In genomic region chr16:81189100-81189664, GRCh38 we compare ENCODE assay signal across 14 cellular contexts. TPM values are rescaled to one million over a fixed set of nuclear protein-coding genes. Genes with fewer than 3 reads are reported as not detected.
DNase-seq lines count a peak whose midpoint lies in the region; ATAC-seq and TF ChIP-seq lines count a peak whose summit lies in the region.
"Had no signal": no experiment of that assay in that cellular context is flagged by ENCODE, and none has a peak within 500 bp of the region (broad histone marks: within the 10 kb centered on the region; RNA-seq: fewer than 3 reads in every experiment).

No MANE protein-coding gene starts in this region.

- H3K4me3 Mint-ChIP-seq in neural progenitor cell: no peak overlapping the region
- H3K4me3 Mint-ChIP-seq: B cell; naive thymus-derived CD8-positive, alpha-beta T cell; T-helper 1 cell treated with Interleukin-12 subunit alpha and Interleukin-12 subunit beta and Interleukin-4 antibody, amounts not matched to agents 30 μg/mL and 1 μg/mL, for 36 hours had no signal

- H3K4me1 Mint-ChIP-seq in neural progenitor cell: peaks cover 15% of the 10 kb centered on the region
- H3K4me1 Mint-ChIP-seq: B cell; naive thymus-derived CD8-positive, alpha-beta T cell had no signal

- no peaks in the 10 kb centered on the region for H3F3A ChIP-seq in neural progenitor cell (ENCODE audit: low read depth)

- DNase-seq in adipocyte (ENCODE audit: low read depth) (peak; percentile 18), Right ventricle myocardium superior (peak; percentile 94), omental fat pad (ENCODE audit: low spot score) (peak; percentile 40), neural progenitor cell (ENCODE audit: low spot score) (no peak), NCI-H1694 treated with DMSO at 0.1 percent for 48 hours (lab: John Stamatoyannopoulos, UW) (no peak), activated gamma-delta T cell (lab: John Stamatoyannopoulos, UW) (no peak)
- DNase-seq: activated T-cell treated with anti-CD3 and anti-CD28 coated beads, Interleukin-2, amount 50 U/mL, for 1 hour; naive thymus-derived CD8-positive, alpha-beta T cell had no signal

- H3K9ac ChIP-seq in adipocyte (ENCODE audit: low read length) (peak overlapping the region; percentile 78), neural progenitor cell (no peak overlapping the region)

- intact Hi-C loops in Right ventricle myocardium superior (cut with DNase I): no loop called here

- ATAC-seq in Right ventricle myocardium superior (ENCODE audit: poor library complexity) (peak; percentile 94), omental fat pad (ENCODE audit: low FRiP score) (peak; percentile 91), HG03439 (IDR thresholded peaks at IDR 0.05; ENCODE audit: unreplicated experiment) (no peak)
- ATAC-seq: GM12878; naive thymus-derived CD8-positive, alpha-beta T cell had no signal

- H3K36me3 Mint-ChIP-seq in neural progenitor cell: no peaks in the 10 kb centered on the region
- H3K36me3 Mint-ChIP-seq: naive thymus-derived CD8-positive, alpha-beta T cell had no signal

- H4K20me1 ChIP-seq in neural progenitor cell (ENCODE audit: low read depth): no peaks in the 10 kb centered on the region

- H3K27me3 ChIP-seq in ACC112 (ENCODE audit: insufficient read depth, low read length) (peaks cover 5% of the 10 kb centered on the region; the same call in 1 of the 2 replicates), adipocyte (replicated peaks; ENCODE audit: control insufficient read depth, insufficient read depth, low read length) (peaks cover 5% of the 10 kb centered on the region), neural progenitor cell (no peaks in the 10 kb centered on the region)

- H3K27ac ChIP-seq in ACC112 (ENCODE audit: low read depth, low read length) (no peak overlapping the region), neural progenitor cell (no peak overlapping the region)
- H3K27ac ChIP-seq: HL-60 had no signal

- peaks cover 10% of the 10 kb centered on the region for H3K27me3 Mint-ChIP-seq in neural progenitor cell (ENCODE audit: insufficient read depth, low read depth)

- H2AFZ ChIP-seq in ACC112 (ENCODE audit: low read length, unreplicated experiment) (peak overlapping the region; percentile 32), neural progenitor cell (replicated peaks) (no peak overlapping the region)

- no peaks in the 10 kb centered on the region for H3K9me3 Mint-ChIP-seq in neural progenitor cell
- H3K9me3 Mint-ChIP-seq: naive thymus-derived CD8-positive, alpha-beta T cell; T-helper 1 cell treated with Interleukin-12 subunit alpha and Interleukin-12 subunit beta and Interleukin-4 antibody, amounts not matched to agents 30 μg/mL and 1 μg/mL, for 36 hours had no signal

- H3K4me1 ChIP-seq in ACC112 (ENCODE audit: control insufficient read depth, insufficient read depth, low read length, unreplicated experiment) (peaks cover 13% of the 10 kb centered on the region), adipocyte (ENCODE audit: control insufficient read depth, insufficient read depth, low read length) (peaks cover 37% of the 10 kb centered on the region), neural progenitor cell (no peaks in the 10 kb centered on the region)

- H3K79me2 ChIP-seq in ACC112 (ENCODE audit: control insufficient read depth, insufficient read depth, low read length, unreplicated experiment) (no peaks in the 10 kb centered on the region), neural progenitor cell (ENCODE audit: low read depth) (no peaks in the 10 kb centered on the region)

- H3K4me2 ChIP-seq in neural progenitor cell: no peak overlapping the region

- H3K4me3 ChIP-seq in ACC112 (ENCODE audit: low read depth, low read length) (no peak overlapping the region), adipocyte (ENCODE audit: low read length) (peak overlapping the region; percentile 73), neural progenitor cell (no peak overlapping the region)
- H3K4me3 ChIP-seq: GM12878 had no signal

- no peaks in the 10 kb centered on the region for H3K36me3 ChIP-seq in ACC112 (ENCODE audit: insufficient read depth, low read length)
- no peaks in the 10 kb centered on the region for H3K36me3 ChIP-seq in adipocyte (ENCODE audit: control insufficient read depth, insufficient read depth, low read length, severe bottlenecking)
- H3K36me3 ChIP-seq in neural progenitor cell: no peaks in the 10 kb centered on the region

- H3K27ac Mint-ChIP-seq in neural progenitor cell: no peak overlapping the region
- H3K27ac Mint-ChIP-seq: B cell; T-helper 1 cell treated with Interleukin-12 subunit alpha and Interleukin-12 subunit beta and Interleukin-4 antibody, amounts not matched to agents 30 μg/mL and 1 μg/mL, for 36 hours had no signal

- TF ChIP-seq CTCF in omental fat pad (IDR thresholded peaks at IDR 0.05) (no peak), neural progenitor cell (IDR thresholded peaks at IDR 0.05) (no peak)

- H3K9me3 ChIP-seq in adipocyte (ENCODE audit: control insufficient read depth, low read length) (no peaks in the 10 kb centered on the region), neural progenitor cell (ENCODE audit: low read depth) (no peaks in the 10 kb centered on the region)

RNA-seq across cellular contexts. Expression of gene BCO1, which starts 49.3 kb away (rescaled TPM):
- not detected for total RNA-seq in Right ventricle myocardium superior
- under 1 TPM in 2 of 4 donors, not detected in 2; 0.28 to 0.36 TPM for total RNA-seq in omental fat pad
- total RNA-seq in neural progenitor cell (ENCODE audit: low replicate concordance): 3.5 and 4.2 TPM in 2 replicates
- total RNA-seq: B cell; GM12878; naive thymus-derived CD8-positive, alpha-beta T cell had no signal

Comparison
In these comparisons a context has a peak if more than half of its experiments do, and no peak if none do; other contexts are left out.
1. DNase-seq: peak in adipocyte (single experiment), Right ventricle myocardium superior (single experiment) and omental fat pad (single experiment); none in neural progenitor cell (single experiment), NCI-H1694 treated with DMSO at 0.1 percent for 48 hours (single experiment) and activated gamma-delta T cell (single experiment).